ENCODE assay signal across 17 cellular contexts in the genomic region with DNA sequence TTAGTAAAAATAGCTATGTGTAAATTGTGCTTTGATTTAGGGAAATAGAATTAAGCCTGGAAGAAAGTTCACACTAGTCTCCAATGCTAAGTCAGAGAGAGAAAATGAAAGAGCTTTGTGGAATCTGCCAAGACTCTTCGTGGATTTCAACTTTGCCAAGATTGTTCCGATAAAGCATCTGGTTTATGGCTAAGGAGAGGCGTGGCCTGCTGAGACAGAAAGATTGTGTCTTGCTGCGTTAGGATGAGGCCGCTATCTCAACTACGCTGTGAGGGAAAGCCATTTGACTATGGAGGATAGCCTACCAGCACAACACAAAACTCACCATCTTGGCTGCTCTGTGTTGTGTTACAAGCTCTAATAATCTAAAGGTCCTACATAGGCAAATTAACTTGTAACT.
DNase-seq lines count a peak whose midpoint lies in the region; ATAC-seq, FAIRE-seq and TF ChIP-seq lines count a peak whose summit lies in the region.
"Had no signal": no experiment of that assay in that cellular context is flagged by ENCODE, and none has a peak within 500 bp of the region (broad histone marks: within the 10 kb centered on the region; RNA-seq: fewer than 3 reads in every experiment).

No MANE protein-coding gene starts in this region.

- in situ Hi-C loops in HepG2 (cut with HindIII; ENCODE audit: extremely low pct_ligation_motif_present, low pct_unique_long_range_greater_than_20kb), result no loop called here

- POLR2A ChIA-PET in HepG2 (lab: Yijun Ruan, JAX), result no interaction called here

- no peak overlapping the region for H2AFZ ChIP-seq in HepG2 (ENCODE audit: low read length)
- peak overlapping the region; percentile 32 for H2AFZ ChIP-seq in osteoblast (ENCODE audit: low read length)
- H2AFZ ChIP-seq: GM23338 had no signal

- 75% methylated on average over 6 of the region's 6 CpGs for WGBS in HepG2 (ENCODE audit: low lambda C conversion rate)
- WGBS in right lobe of liver (ENCODE audit: insufficient coverage, low coverage, low lambda C conversion rate, missing lambda C conversion rate), result 76% methylated on average over 6 of the region's 6 CpGs

- H3K27me3 ChIP-seq in HepG2 (ENCODE audit: control insufficient read depth in 1 of 2, insufficient read depth in 2 of 2, low read length in 2 of 2), result peaks cover 0 to 5% of the 10 kb centered on the region in 2 experiments; a peak in 1 of 5 replicates
- H3K27me3 ChIP-seq in right lobe of liver, result no peaks in the 10 kb centered on the region
- no peaks in the 10 kb centered on the region for H3K27me3 ChIP-seq in osteoblast (ENCODE audit: insufficient read depth, low read length)
- peaks cover 59% of the 10 kb centered on the region for H3K27me3 ChIP-seq in WERI-Rb-1 (ENCODE audit: insufficient read depth, low read depth, severe bottlenecking)

- no TSS peak for BruUV-seq in HepG2 (replicated peaks; lab: Mats Ljungman, UMichigan)

- ATAC-seq in HepG2, result peak; percentile 15; the same call in 1 of the 3 replicates
- ATAC-seq in right lobe of liver, result no peak
- no peak for ATAC-seq in GM21723 (IDR thresholded peaks at IDR 0.05; ENCODE audit: unreplicated experiment)
- ATAC-seq in HG03039 (IDR thresholded peaks at IDR 0.05; ENCODE audit: unreplicated experiment), result no peak
- ATAC-seq in HG02763 (IDR thresholded peaks at IDR 0.05; ENCODE audit: unreplicated experiment), result no peak
- ATAC-seq: body of pancreas, GM23338 had no signal

- peaks cover 3% of the 10 kb centered on the region; the same call in 1 of the 2 replicates for H3K9me3 ChIP-seq in HepG2 (ENCODE audit: low read length)
- no peaks in the 10 kb centered on the region for H3K9me3 ChIP-seq in right lobe of liver
- peaks cover 2% of the 10 kb centered on the region for H3K9me3 ChIP-seq in osteoblast (ENCODE audit: low read depth, low read length)
- H3K9me3 ChIP-seq in WERI-Rb-1 (ENCODE audit: severe bottlenecking), result no peaks in the 10 kb centered on the region
- H3K9me3 ChIP-seq: body of pancreas had no signal

- no peaks in the 10 kb centered on the region for H3K79me2 ChIP-seq in HepG2 (ENCODE audit: insufficient read depth, low read length)
- H3K79me2 ChIP-seq in osteoblast (ENCODE audit: insufficient read depth, low read length), result no peaks in the 10 kb centered on the region

- CTCF ChIA-PET in HepG2 (lab: Yijun Ruan, JAX; ENCODE audit: low intra/inter-chr PET ratio, low total read pairs), result no interaction called here

- H3K4me2 ChIP-seq in HepG2 (ENCODE audit: low read depth, low read length) (peak overlapping the region; percentile 16; the same call in 1 of the 2 replicates), osteoblast (ENCODE audit: insufficient read depth, low read length) (peak overlapping the region; percentile 43)
- H3K4me2 ChIP-seq: GM23338 had no signal

- no peak overlapping the region for H3K9ac ChIP-seq in HepG2 (ENCODE audit: insufficient read depth, low read depth, low read length)

- H3K4me3 ChIP-seq in HepG2 (replicated peaks in 1 of 3; ENCODE audit: insufficient read depth in 1 of 3, low read depth in 2 of 3, low read length in 3 of 3) (no peak overlapping the region), right lobe of liver (no peak overlapping the region), osteoblast (ENCODE audit: insufficient read depth, low read length) (no peak overlapping the region), WERI-Rb-1 (ENCODE audit: low read depth, low read length) (no peak overlapping the region)
- H3K4me3 ChIP-seq: body of pancreas, GM23338 had no signal

- H3K36me3 ChIP-seq in HepG2 (replicated peaks in 1 of 2; ENCODE audit: control insufficient read depth in 1 of 2, insufficient read depth in 2 of 2, low read length in 2 of 2) (no peaks in the 10 kb centered on the region), right lobe of liver (no peaks in the 10 kb centered on the region), osteoblast (ENCODE audit: insufficient read depth, low read length) (no peaks in the 10 kb centered on the region), WERI-Rb-1 (no peaks in the 10 kb centered on the region)

- no peak overlapping the region for H3K27ac ChIP-seq in HepG2 (ENCODE audit: extremely low read length, insufficient read depth, low read length)
- no peak overlapping the region for H3K27ac ChIP-seq in right lobe of liver
- no peak overlapping the region for H3K27ac ChIP-seq in osteoblast (ENCODE audit: low read depth, low read length)
- no peak overlapping the region for H3K27ac ChIP-seq in WERI-Rb-1

- no peak for TF ChIP-seq CTCF in HepG2 (CRISPR knock-in tag; IDR thresholded peaks at IDR 0.05)
- TF ChIP-seq CTCF in right lobe of liver (IDR thresholded peaks at IDR 0.05), result no peak
- TF ChIP-seq CTCF in osteoblast (IDR thresholded peaks at IDR 0.05; ENCODE audit: extremely low read depth, low read depth, low read length), result no peak
- no peak for TF ChIP-seq CTCF in WERI-Rb-1 (IDR thresholded peaks at IDR 0.05; ENCODE audit: low read depth, low read length)

- intact Hi-C loops in HepG2 (cut with micrococcal nuclease; ENCODE audit: unreplicated experiment) (no loop called here), right lobe of liver (cut with DNase I) (no loop called here)

- FAIRE-seq in HepG2 (lab: Jason Lieb, UNC), result no peak
- peak; percentile 80 for FAIRE-seq in endometrium (lab: Jason Lieb, UNC)
- FAIRE-seq: RCC 7860, TTC549 had no signal

- TF ChIP-seq EP300 in HepG2 (IDR thresholded peaks at IDR 0.05; ENCODE audit: low read depth in 2 of 2, low read length in 2 of 2) (no peak), HepG2 (CRISPR knock-in tag; IDR thresholded peaks at IDR 0.05; ENCODE audit: borderline replicate concordance) (no peak)

- H4K20me1 ChIP-seq in HepG2 (ENCODE audit: insufficient read depth, low read length) (no peaks in the 10 kb centered on the region), osteoblast (ENCODE audit: insufficient read depth, low read length) (no peaks in the 10 kb centered on the region)

- no peak for DNase-seq in HepG2 (ENCODE audit: low spot score)
- DNase-seq in right lobe of liver, result no peak
- no peak for DNase-seq in osteoblast (ENCODE audit: insufficient read length, low spot score, missing footprints)
- no peak for DNase-seq in WERI-Rb-1
- DNase-seq: activated T-cell treated with anti-CD3 and anti-CD28 coated beads for 4 hours, AML-193, foreskin melanocyte, GF-D8, retina had no signal

- no peak for TF ChIP-seq RAD21 in HepG2 (CRISPR knock-in tag; IDR thresholded peaks at IDR 0.05)

- H3K4me1 ChIP-seq in HepG2 (ENCODE audit: insufficient read depth, low read length) (peaks cover 26% of the 10 kb centered on the region), right lobe of liver (no peaks in the 10 kb centered on the region), osteoblast (ENCODE audit: insufficient read depth, low read length) (peaks cover 3% of the 10 kb centered on the region)

- TF ChIP-seq POLR2A in HepG2 (IDR thresholded peaks at IDR 0.05; ENCODE audit: insufficient read depth in 1 of 2, low read depth in 2 of 2, low read length in 2 of 2), result no peak
- TF ChIP-seq POLR2A in right lobe of liver (IDR thresholded peaks at IDR 0.05), result no peak

TF ChIP-seq in HepG2, 621 proteins besides CTCF, POLR2A, EP300 and RAD21:
- TF ChIP-seq TSC22D2 (CRISPR knock-in tag; IDR thresholded peaks at IDR 0.05; ENCODE audit: borderline replicate concordance) (no peak), HNRNPH1 (optimal IDR thresholded peaks at IDR 0.05; ENCODE audit: low read depth, low read length) (no peak)
- TF ChIP-seq, protein P1, sequence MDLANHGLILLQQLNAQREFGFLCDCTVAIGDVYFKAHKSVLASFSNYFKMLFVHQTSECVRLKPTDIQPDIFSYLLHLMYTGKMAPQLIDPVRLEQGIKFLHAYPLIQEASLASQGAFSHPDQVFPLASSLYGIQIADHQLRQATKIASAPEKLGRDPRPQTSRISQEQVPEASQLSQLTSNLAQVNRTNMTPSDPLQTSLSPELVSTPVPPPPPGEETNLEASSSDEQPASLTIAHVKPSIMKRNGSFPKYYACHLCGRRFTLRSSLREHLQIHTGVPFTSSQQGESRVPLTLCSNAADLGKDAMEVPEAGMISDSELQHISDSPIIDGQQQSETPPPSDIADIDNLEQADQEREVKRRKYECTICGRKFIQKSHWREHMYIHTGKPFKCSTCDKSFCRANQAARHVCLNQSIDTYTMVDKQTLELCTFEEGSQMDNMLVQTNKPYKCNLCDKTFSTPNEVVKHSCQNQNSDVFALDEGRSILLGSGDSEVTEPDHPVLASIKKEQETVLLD (CRISPR knock-in tag; IDR thresholded peaks at IDR 0.05; ENCODE audit: low read depth), result no peak
